In genomic region chr5:9350301-9350797, GRCh38 we compare ENCODE assay signal across 24 cellular contexts.
A peak's percentile ranks its signal among the peaks of the same experiment; 100 is the strongest.
DNase-seq lines count a peak whose midpoint lies in the region; ATAC-seq and TF ChIP-seq lines count a peak whose summit lies in the region.
"Had no signal": no experiment of that assay in that cellular context is flagged by ENCODE, and none has a peak within 500 bp of the region (broad histone marks: within the 10 kb centered on the region; RNA-seq: fewer than 3 reads in every experiment).

No MANE protein-coding gene starts in this region.

- H3K36me3 ChIP-seq in breast epithelium (no peaks in the 10 kb centered on the region), adipocyte (ENCODE audit: control insufficient read depth, insufficient read depth, low read length, severe bottlenecking) (no peaks in the 10 kb centered on the region), smooth muscle cell (ENCODE audit: low read depth) (no peaks in the 10 kb centered on the region)
- H3K36me3 ChIP-seq: upper lobe of left lung had no signal

- H3K9me3 Mint-ChIP-seq in MCF 10A (ENCODE audit: unreplicated experiment) = peaks cover 13% of the 10 kb centered on the region
- H3K9me3 Mint-ChIP-seq: T-helper 1 cell treated with Interleukin-12 subunit alpha and Interleukin-12 subunit beta and Interleukin-4 antibody, amounts not matched to agents 30 μg/mL and 1 μg/mL, for 36 hours had no signal

- no TSS peak for BruUV-seq in MCF 10A (replicated peaks; lab: Mats Ljungman, UMichigan)

- POLR2A ChIA-PET in MCF 10A (lab: Yijun Ruan, JAX) = interaction anchor here (1.2 kb wide), 1 partner anchor 14 kb away, joined by 4 read pairs; no protein-coding TSS in a partner anchor

- H3K4me3 ChIP-seq in breast epithelium (no peak overlapping the region), adipocyte (ENCODE audit: low read length) (peak overlapping the region; percentile 40), smooth muscle cell (no peak overlapping the region)
- H3K4me3 ChIP-seq: upper lobe of left lung had no signal

- ATAC-seq in left ventricle myocardium superior (peak; percentile 63), foreskin keratinocyte (no peak)
- ATAC-seq: stimulated activated memory B cell treated with anti-CD40 and anti-IgM and Interleukin-4, amounts not matched to agents 10 μg/mL and 1 μg/mL and 100 μg/mL, for 72 hours had no signal

- H2AFZ ChIP-seq in smooth muscle cell (ENCODE audit: low read depth) = no peak overlapping the region

- H3K4me1 ChIP-seq in breast epithelium (no peaks in the 10 kb centered on the region), adipocyte (ENCODE audit: control insufficient read depth, insufficient read depth, low read length) (peaks cover 47% of the 10 kb centered on the region), smooth muscle cell (ENCODE audit: low read depth) (peaks cover 10% of the 10 kb centered on the region), foreskin keratinocyte (peaks cover 16% of the 10 kb centered on the region)

- TF ChIP-seq POLR2A in breast epithelium (IDR thresholded peaks at IDR 0.05) = no peak

- peaks cover 8% of the 10 kb centered on the region for H4K20me1 ChIP-seq in smooth muscle cell (ENCODE audit: low read depth)

- intact Hi-C loops in MCF 10A (cut with micrococcal nuclease) (no loop called here), breast epithelium (cut with DNase I; ENCODE audit: low total_unique reads) (no loop called here), left ventricle myocardium superior (cut with micrococcal nuclease) (no loop called here)

- no peak overlapping the region for H3K4me3 Mint-ChIP-seq in MCF 10A (ENCODE audit: unreplicated experiment)
- H3K4me3 Mint-ChIP-seq: CD4-positive, alpha-beta T cell; stimulated activated memory B cell treated with anti-CD40 and anti-IgM and Interleukin-4, amounts not matched to agents 10 μg/mL and 1 μg/mL and 100 μg/mL, for 72 hours; T-helper 1 cell treated with Interleukin-12 subunit alpha and Interleukin-12 subunit beta and Interleukin-4 antibody, amounts not matched to agents 30 μg/mL and 1 μg/mL, for 36 hours had no signal

- no peaks in the 10 kb centered on the region for H3K27me3 ChIP-seq in breast epithelium
- no peaks in the 10 kb centered on the region for H3K27me3 ChIP-seq in adipocyte (replicated peaks; ENCODE audit: control insufficient read depth, insufficient read depth, low read length)
- H3K27me3 ChIP-seq in smooth muscle cell (ENCODE audit: low read depth) = no peaks in the 10 kb centered on the region
- H3K27me3 ChIP-seq in foreskin keratinocyte = no peaks in the 10 kb centered on the region
- H3K27me3 ChIP-seq: upper lobe of left lung had no signal

- TF ChIP-seq CTCF in MCF 10A (IDR thresholded peaks at IDR 0.05; ENCODE audit: unreplicated experiment) (no peak), breast epithelium (IDR thresholded peaks at IDR 0.05) (no peak), smooth muscle cell (IDR thresholded peaks at IDR 0.05; ENCODE audit: borderline replicate concordance, insufficient read depth, poor library complexity, severe bottlenecking) (no peak), foreskin keratinocyte (conservative IDR thresholded peaks at IDR 0.05) (no peak)

- H3K9me3 ChIP-seq in breast epithelium = no peaks in the 10 kb centered on the region
- no peaks in the 10 kb centered on the region for H3K9me3 ChIP-seq in adipocyte (ENCODE audit: control insufficient read depth, low read length)
- no peaks in the 10 kb centered on the region for H3K9me3 ChIP-seq in smooth muscle cell (replicated peaks; ENCODE audit: low read depth)
- H3K9me3 ChIP-seq: upper lobe of left lung had no signal

- no peaks in the 10 kb centered on the region for H3K36me3 Mint-ChIP-seq in MCF 10A (ENCODE audit: insufficient read depth, unreplicated experiment)
- H3K36me3 Mint-ChIP-seq: stimulated activated memory B cell treated with anti-CD40 and anti-IgM and Interleukin-4, amounts not matched to agents 10 μg/mL and 1 μg/mL and 100 μg/mL, for 72 hours had no signal

- H3K9ac ChIP-seq in adipocyte (ENCODE audit: low read length) = no peak overlapping the region
- H3K9ac ChIP-seq in smooth muscle cell (ENCODE audit: low read depth) = no peak overlapping the region

- no peak overlapping the region for H3K27ac Mint-ChIP-seq in MCF 10A (ENCODE audit: low read depth, unreplicated experiment)
- H3K27ac Mint-ChIP-seq: activated T-helper 2 cell treated with anti-CD3 and anti-CD28 coated beads, Interferon-gamma antibody, Interleukin-2, Interleukin-4, amounts not matched to agents 10 μg/mL and 5 μg/mL and 100 μg/mL, durations not matched to agents 14 hours and 24 hours and 36 hours; CD4-positive, alpha-beta T cell; stimulated activated memory B cell treated with anti-CD40 and anti-IgM and Interleukin-4, amounts not matched to agents 10 μg/mL and 1 μg/mL and 100 μg/mL, for 72 hours; T-helper 1 cell treated with Interleukin-12 subunit alpha and Interleukin-12 subunit beta and Interleukin-4 antibody, amounts not matched to agents 30 μg/mL and 1 μg/mL, for 36 hours had no signal

- 29% methylated on average over 4 of the region's 4 CpGs for WGBS in smooth muscle cell (ENCODE audit: low lambda C conversion rate)

- DNase-seq in MCF 10A (ENCODE audit: unreplicated experiment) (peak; percentile 11), breast epithelium (ENCODE audit: low spot score in 2 of 2) (no peak), adipocyte (ENCODE audit: low read depth) (no peak), left ventricle myocardium superior (no peak), smooth muscle cell (lab: John Stamatoyannopoulos, UW; ENCODE audit: unreplicated experiment) (no peak), H4 (ENCODE audit: low spot score) (no peak), HPDE6-E6E7 (ENCODE audit: extremely low spot score) (no peak), foreskin keratinocyte (no peak)
- DNase-seq: activated CD4-positive, CD25-positive, alpha-beta regulatory T cell; CD4-positive, alpha-beta T cell; dermis blood vessel endothelial cell; DMS79 treated with DMSO at 0.1 percent for 48 hours; erythroblast; hypothalamus; kidney glomerular epithelial cell; MV-4-11; NCI-H748 treated with DMSO at 0.1 percent for 48 hours; occipital lobe; stimulated activated CD4-positive, alpha-beta T cell treated with anti-CD3 and anti-CD28 coated beads, Interleukin-12 subunit alpha, Interleukin-12 subunit beta, amount 100 ng/mL, for 4 hours; upper lobe of left lung had no signal

- H3K4me2 ChIP-seq in smooth muscle cell = peak overlapping the region; percentile 77

- H3K27me3 Mint-ChIP-seq in MCF 10A (ENCODE audit: insufficient read depth, unreplicated experiment) = no peaks in the 10 kb centered on the region
- H3K27me3 Mint-ChIP-seq: CD4-positive, alpha-beta T cell; stimulated activated memory B cell treated with anti-CD40 and anti-IgM and Interleukin-4, amounts not matched to agents 10 μg/mL and 1 μg/mL and 100 μg/mL, for 72 hours had no signal

- H3K4me1 Mint-ChIP-seq in MCF 10A (ENCODE audit: insufficient read depth, unreplicated experiment) = peaks cover 26% of the 10 kb centered on the region
- H3K4me1 Mint-ChIP-seq: stimulated activated memory B cell treated with anti-CD40 and anti-IgM and Interleukin-4, amounts not matched to agents 10 μg/mL and 1 μg/mL and 100 μg/mL, for 72 hours had no signal

- H3K79me2 ChIP-seq in smooth muscle cell (ENCODE audit: low read depth) = no peaks in the 10 kb centered on the region

- H3K27ac ChIP-seq in breast epithelium (peak overlapping the region in 1 of 2 donors; percentile 32), smooth muscle cell (ENCODE audit: low read depth) (peak overlapping the region; percentile 75), foreskin keratinocyte (no peak overlapping the region)
- H3K27ac ChIP-seq: 22Rv1 had no signal

- H3F3A ChIP-seq in smooth muscle cell (ENCODE audit: low read depth) = peaks cover 4% of the 10 kb centered on the region

- CTCF ChIA-PET in MCF 10A (lab: Yijun Ruan, JAX) = interaction anchor here (0.7 to 1.0 kb wide), 2 partner anchors 194 to 201 kb away, joined by 3 to 8 read pairs; no protein-coding TSS in a partner anchor
